ENCODE assay signal across 8 cellular contexts in the genomic region with DNA sequence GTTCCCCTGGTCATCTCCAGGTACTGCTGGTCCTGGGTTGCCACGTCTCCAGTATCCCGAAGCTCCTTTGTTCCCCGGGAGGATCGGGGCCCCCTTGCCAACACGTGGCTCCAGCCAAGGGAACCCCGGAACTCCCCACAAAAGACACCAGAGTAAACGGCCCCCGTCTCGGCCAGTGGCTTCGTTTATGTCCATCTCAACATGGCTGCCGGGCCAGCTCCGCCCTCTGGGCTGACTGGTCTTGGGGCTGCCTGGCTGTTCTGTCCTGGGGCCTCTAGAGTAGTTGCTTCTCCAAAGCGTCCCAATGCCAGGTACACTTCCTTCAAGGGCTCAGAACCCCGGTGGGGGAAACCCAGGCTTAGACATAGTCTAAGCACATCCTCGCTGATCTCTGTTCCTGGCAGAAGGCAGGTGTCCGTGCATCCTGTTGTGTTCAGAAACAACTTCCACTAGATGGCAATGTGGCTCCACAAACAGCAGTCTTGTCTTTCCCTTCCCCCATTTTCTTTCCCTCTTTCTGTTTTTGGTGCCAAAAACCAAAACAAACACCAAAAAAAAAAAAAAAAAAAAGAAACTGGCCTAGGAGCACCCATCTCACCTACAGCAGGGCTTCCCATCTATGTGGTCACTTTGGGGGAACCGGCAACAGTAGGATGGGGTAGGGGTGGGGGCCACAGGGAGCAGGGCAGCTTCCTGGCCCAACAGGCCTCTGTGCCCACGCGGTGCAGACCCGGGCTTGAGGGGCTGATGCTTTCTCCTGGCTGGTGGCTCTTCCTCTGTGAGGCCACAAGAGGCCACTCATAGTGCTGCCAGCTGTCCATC. TPM values are rescaled to one million over a fixed set of nuclear protein-coding genes. Genes with fewer than 3 reads are reported as not detected.
DNase-seq lines count a peak whose midpoint lies in the region; ATAC-seq, FAIRE-seq and TF ChIP-seq lines count a peak whose summit lies in the region.

No MANE protein-coding gene starts in this region.

- no peaks in the 10 kb centered on the region for H3K27me3 Mint-ChIP-seq in activated CD4-positive, alpha-beta memory T cell treated with anti-CD3 and anti-CD28 coated beads for 36 hours
- H3K27me3 Mint-ChIP-seq in naive thymus-derived CD4-positive, alpha-beta T cell, result no peaks in the 10 kb centered on the region

- CTCF ChIA-PET in activated CD4-positive, alpha-beta memory T cell treated with anti-CD3 and anti-CD28 coated beads for 36 hours (lab: Charles Lee), result interaction anchor here (0.7 to 2.9 kb wide), 6 partner anchors 36 to 483 kb away, joined by 3 to 32 read pairs (median 3); a partner anchor contains a TSS
- CTCF ChIA-PET in endothelial cell of umbilical vein (lab: Charles Lee), result interaction anchor here (0.5 to 2.8 kb wide), 6 partner anchors 24 to 1058 kb away, joined by 3 to 15 read pairs (median 4); no protein-coding TSS in a partner anchor
- CTCF ChIA-PET in naive thymus-derived CD4-positive, alpha-beta T cell (lab: Charles Lee), result interaction anchor here (0.6 to 1.5 kb wide), 3 partner anchors 37 to 226 kb away, joined by 3 to 5 read pairs (median 3); no protein-coding TSS in a partner anchor

- H3K36me3 ChIP-seq in BLaER1 (peaks cover 11% of the 10 kb centered on the region), endothelial cell of umbilical vein (ENCODE audit: control insufficient read depth in 2 of 2, extremely low read depth in 1 of 2, insufficient read depth in 2 of 2, low read length in 2 of 2) (peaks cover 0 to 4% of the 10 kb centered on the region in 2 experiments), suprapubic skin (no peaks in the 10 kb centered on the region)
- H3K36me3 ChIP-seq in naive thymus-derived CD4-positive, alpha-beta T cell (ENCODE audit: control insufficient read depth in 2 of 3, insufficient read depth in 3 of 3, low read length in 3 of 3), result peaks cover 0 to 12% (median 0%) of the 10 kb centered on the region in 3 experiments

- H3K9ac ChIP-seq in BLaER1 (peak overlapping the region; percentile 86), endothelial cell of umbilical vein (replicated peaks; ENCODE audit: extremely low read depth, insufficient read depth, low read length) (no peak overlapping the region)

- H3K4me3 ChIP-seq in BLaER1 (peak overlapping the region; percentile 76), endothelial cell of umbilical vein (replicated peaks in 1 of 3; ENCODE audit: insufficient read depth in 1 of 3, low read depth in 1 of 3, low read length in 3 of 3) (no peak overlapping the region), suprapubic skin (no peak overlapping the region)
- H3K4me3 ChIP-seq in naive thymus-derived CD4-positive, alpha-beta T cell (ENCODE audit: low read length), result peak overlapping the region; percentile 37

- BruUV-seq in endothelial cell of umbilical vein (replicated peaks; lab: Mats Ljungman, UMichigan), result no TSS peak

- DNase-seq in activated CD4-positive, alpha-beta memory T cell treated with anti-CD3 and anti-CD28 coated beads for 36 hours, result peak; percentile 75
- peak; percentile 64 for DNase-seq in endothelial cell of umbilical vein (ENCODE audit: low read depth, low spot score)
- DNase-seq in naive thymus-derived CD4-positive, alpha-beta T cell, result peak; percentile 30 to 94 (median 89)
- DNase-seq in suprapubic skin (ENCODE audit: low spot score in 2 of 2), result peak in 1 of 2 donors; percentile 84
- no peak for DNase-seq in kidney glomerular epithelial cell (lab: John Stamatoyannopoulos, UW)

- peak; percentile 83 for FAIRE-seq in endothelial cell of umbilical vein (lab: Jason Lieb, UNC)

- POLR2A ChIA-PET in activated CD4-positive, alpha-beta memory T cell treated with anti-CD3 and anti-CD28 coated beads for 36 hours (lab: Charles Lee), result no interaction called here
- POLR2A ChIA-PET in endothelial cell of umbilical vein (lab: Charles Lee), result no interaction called here
- POLR2A ChIA-PET in naive thymus-derived CD4-positive, alpha-beta T cell (lab: Charles Lee), result interaction anchor here (0.7 kb wide), 3 partner anchors 8 to 1436 kb away, joined by 3 read pairs; no protein-coding TSS in a partner anchor

- H3K4me3 Mint-ChIP-seq in activated CD4-positive, alpha-beta memory T cell treated with anti-CD3 and anti-CD28 coated beads for 36 hours, result peak overlapping the region; percentile 72
- peak overlapping the region; percentile 75 to 96 (median 86) for H3K4me3 Mint-ChIP-seq in naive thymus-derived CD4-positive, alpha-beta T cell

- TF ChIP-seq CTCF in endothelial cell of umbilical vein (IDR thresholded peaks at IDR 0.05; ENCODE audit: extremely low read depth in 1 of 2, insufficient read depth in 1 of 2, low read depth in 1 of 2, low read length in 2 of 2) (peak; percentile 20 to 43), suprapubic skin (IDR thresholded peaks at IDR 0.05) (peak; percentile 26 to 64)

- H3K27ac ChIP-seq in BLaER1 (peak overlapping the region; percentile 95), endothelial cell of umbilical vein (ENCODE audit: insufficient read depth, low read depth, low read length) (no peak overlapping the region), suprapubic skin (no peak overlapping the region)
- H3K27ac ChIP-seq in naive thymus-derived CD4-positive, alpha-beta T cell (ENCODE audit: low read depth, low read length), result peak overlapping the region; percentile 82

- H3K4me1 Mint-ChIP-seq in activated CD4-positive, alpha-beta memory T cell treated with anti-CD3 and anti-CD28 coated beads for 36 hours (ENCODE audit: low read depth), result peaks cover 49% of the 10 kb centered on the region
- H3K4me1 Mint-ChIP-seq in naive thymus-derived CD4-positive, alpha-beta T cell, result peaks cover 32 to 69% (median 54%) of the 10 kb centered on the region in 7 donors

- H3K9me1 ChIP-seq in endothelial cell of umbilical vein (replicated peaks; ENCODE audit: control insufficient read depth, extremely low read depth, insufficient read depth, low read length), result no peaks in the 10 kb centered on the region

- peaks cover 1% of the 10 kb centered on the region for H3K36me3 Mint-ChIP-seq in activated CD4-positive, alpha-beta memory T cell treated with anti-CD3 and anti-CD28 coated beads for 36 hours
- peaks cover 0 to 2% (median 0%) of the 10 kb centered on the region in 5 donors for H3K36me3 Mint-ChIP-seq in naive thymus-derived CD4-positive, alpha-beta T cell

- no peak overlapping the region for H2AFZ ChIP-seq in endothelial cell of umbilical vein (ENCODE audit: low read depth, low read length)

- peaks cover 3% of the 10 kb centered on the region for H3K79me2 ChIP-seq in endothelial cell of umbilical vein (ENCODE audit: control insufficient read depth, insufficient read depth, low read length)

- H4K20me1 ChIP-seq in BLaER1 (peaks cover 32% of the 10 kb centered on the region), endothelial cell of umbilical vein (replicated peaks; ENCODE audit: control insufficient read depth, extremely low read depth, insufficient read depth, low read length) (no peaks in the 10 kb centered on the region)

- peaks cover 60% of the 10 kb centered on the region for H3K4me1 ChIP-seq in BLaER1
- H3K4me1 ChIP-seq in endothelial cell of umbilical vein (ENCODE audit: control insufficient read depth, extremely low read depth, insufficient read depth, low read length), result peaks cover 14% of the 10 kb centered on the region
- peaks cover 19 to 40% of the 10 kb centered on the region in 2 donors for H3K4me1 ChIP-seq in naive thymus-derived CD4-positive, alpha-beta T cell (ENCODE audit: control insufficient read depth in 2 of 2, insufficient read depth in 2 of 2, low read length in 2 of 2)
- H3K4me1 ChIP-seq in suprapubic skin, result peaks cover 12% of the 10 kb centered on the region

- dilution Hi-C loops in endothelial cell of umbilical vein (cut with MboI; ENCODE audit: extremely low pct_ligation_motif_present, low sequenced_read_pairs), result no loop called here

- H3K9me3 ChIP-seq in BLaER1 (no peaks in the 10 kb centered on the region), endothelial cell of umbilical vein (replicated peaks; ENCODE audit: control insufficient read depth, insufficient read depth, low read length) (no peaks in the 10 kb centered on the region), suprapubic skin (no peaks in the 10 kb centered on the region)
- no peaks in the 10 kb centered on the region for H3K9me3 ChIP-seq in naive thymus-derived CD4-positive, alpha-beta T cell (ENCODE audit: control insufficient read depth in 2 of 3, low read length in 3 of 3)

- no peaks in the 10 kb centered on the region for H3K9me3 Mint-ChIP-seq in activated CD4-positive, alpha-beta memory T cell treated with anti-CD3 and anti-CD28 coated beads for 36 hours
- H3K9me3 Mint-ChIP-seq in naive thymus-derived CD4-positive, alpha-beta T cell, result peaks cover 0 to 1% (median 0%) of the 10 kb centered on the region in 11 donors

- peak overlapping the region; percentile 90 for H3K27ac Mint-ChIP-seq in activated CD4-positive, alpha-beta memory T cell treated with anti-CD3 and anti-CD28 coated beads for 36 hours
- peak overlapping the region; percentile 90 to 99 (median 94) for H3K27ac Mint-ChIP-seq in naive thymus-derived CD4-positive, alpha-beta T cell

- peak overlapping the region; percentile 90 for H3K4me2 ChIP-seq in BLaER1
- no peak overlapping the region for H3K4me2 ChIP-seq in endothelial cell of umbilical vein (ENCODE audit: insufficient read depth, low read length)

- 41% methylated on average over 20 of the region's 20 CpGs for WGBS in suprapubic skin

- intact Hi-C loops in activated CD4-positive, alpha-beta memory T cell treated with anti-CD3 and anti-CD28 coated beads for 36 hours (cut with micrococcal nuclease), result loop anchor here (10.0 kb wide), 4 partner anchors 210 to 1150 kb away; a partner anchor contains a TSS
- intact Hi-C loops in endothelial cell of umbilical vein (cut with micrococcal nuclease), result no loop called here
- intact Hi-C loops in naive thymus-derived CD4-positive, alpha-beta T cell (cut with micrococcal nuclease), result no loop called here

- ATAC-seq in GM19455 (IDR thresholded peaks at IDR 0.05; ENCODE audit: unreplicated experiment) (peak; percentile 68), HG03565 (IDR thresholded peaks at IDR 0.05; ENCODE audit: unreplicated experiment) (peak; percentile 48)
- ATAC-seq in naive thymus-derived CD4-positive, alpha-beta T cell, result peak; percentile 85

- H3K27me3 ChIP-seq in BLaER1 (peaks cover 18% of the 10 kb centered on the region), endothelial cell of umbilical vein (ENCODE audit: control insufficient read depth in 2 of 2, insufficient read depth in 2 of 2, low read length in 2 of 2) (no peaks in the 10 kb centered on the region), suprapubic skin (no peaks in the 10 kb centered on the region)
- no peaks in the 10 kb centered on the region for H3K27me3 ChIP-seq in naive thymus-derived CD4-positive, alpha-beta T cell (ENCODE audit: control insufficient read depth in 2 of 2, insufficient read depth in 2 of 2, low read length in 2 of 2)

- TF ChIP-seq EP300 in suprapubic skin (IDR thresholded peaks at IDR 0.05), result no peak

- TF ChIP-seq POLR2A in endothelial cell of umbilical vein (IDR thresholded peaks at IDR 0.05; ENCODE audit: low read depth, low read length) (no peak), suprapubic skin (IDR thresholded peaks at IDR 0.05) (no peak)

RNA-seq across cellular contexts. Expression of a gene that starts 35.3 kb away (rescaled TPM):
- total RNA-seq in activated CD4-positive, alpha-beta memory T cell treated with anti-CD3 and anti-CD28 coated beads for 36 hours, result 10 to 100 TPM; 45.1 to 50.0 TPM
- total RNA-seq in endothelial cell of umbilical vein, result 57.3 and 62.2 TPM in 2 replicates
- polyA plus RNA-seq in endothelial cell of umbilical vein, result 33.0 and 41.3 TPM in 2 replicates
- polyA plus RNA-seq in endothelial cell of umbilical vein (2011; cell fraction: cytosol; rRNA removed), result 59.9 and 62.8 TPM in 2 replicates
- 17.4 and 27.1 TPM in 2 replicates for polyA plus RNA-seq in endothelial cell of umbilical vein (2011; cell fraction: nucleus; rRNA removed)
- 65.5 and 71.1 TPM in 2 replicates for polyA plus RNA-seq in endothelial cell of umbilical vein (2012)
- 18.6 and 19.8 TPM in 2 replicates for polyA minus RNA-seq in endothelial cell of umbilical vein
- polyA minus RNA-seq in endothelial cell of umbilical vein (2011; cell fraction: cytosol; rRNA and poly(A)+ RNA removed), result 40.1 TPM
- 27.8 and 32.2 TPM in 2 replicates for polyA minus RNA-seq in endothelial cell of umbilical vein (2011; cell fraction: nucleus; rRNA and poly(A)+ RNA removed)
- 10 to 100 TPM; 24.9 to 45.8 (median 31.7) TPM for total RNA-seq in naive thymus-derived CD4-positive, alpha-beta T cell
- polyA plus RNA-seq in naive thymus-derived CD4-positive, alpha-beta T cell, result 10 to 100 TPM; 56.5 to 91.5 TPM
- total RNA-seq in suprapubic skin, result 10 to 100 TPM; 15.6 to 47.2 (median 20.4) TPM

Comparison
In these comparisons a context has a peak if more than half of its experiments do, and no peak if none do; other contexts are left out.
1. H3K27ac ChIP-seq: peak in BLaER1 (single experiment) and naive thymus-derived CD4-positive, alpha-beta T cell (single experiment); none in endothelial cell of umbilical vein (single experiment) and suprapubic skin (single experiment).
2. H3K4me3 ChIP-seq: peak in BLaER1 (single experiment) and naive thymus-derived CD4-positive, alpha-beta T cell (single experiment); none in endothelial cell of umbilical vein (0 of 3) and suprapubic skin (single experiment).
3. Peak in every context shown above with its lines, with median percentiles within 50 percentile points of each other: ATAC-seq.